13 cellular contexts compared by ENCODE assay signal in genomic region chr5:173352366-173353069, GRCh38.
"Had no signal": no experiment of that assay in that cellular context is flagged by ENCODE, and none has a peak within 500 bp of the region (broad histone marks: within the 10 kb centered on the region; RNA-seq: fewer than 3 reads in every experiment).

No MANE protein-coding gene starts in this region.

- H3K27ac Mint-ChIP-seq: endodermal cell; naive thymus-derived CD4-positive, alpha-beta T cell; nephron progenitor cell had no signal

- H3K36me3 Mint-ChIP-seq: naive thymus-derived CD4-positive, alpha-beta T cell had no signal

- H3K9me3 Mint-ChIP-seq: endodermal cell; naive thymus-derived CD4-positive, alpha-beta T cell; nephron progenitor cell had no signal

- H3K4me1 ChIP-seq: gastrocnemius medialis, stomach had no signal

- H3K27ac ChIP-seq: coronary artery, gastrocnemius medialis, stomach had no signal

- H3K4me3 Mint-ChIP-seq: endodermal cell; naive thymus-derived CD4-positive, alpha-beta T cell; nephron progenitor cell had no signal

- H3K36me3 ChIP-seq: gastrocnemius medialis, stomach had no signal

- H3K4me1 Mint-ChIP-seq: endodermal cell; naive thymus-derived CD4-positive, alpha-beta T cell had no signal

- H3K4me3 ChIP-seq: coronary artery, gastrocnemius medialis, stomach had no signal

- H3K27me3 ChIP-seq: stomach had no signal

- H3K9me3 ChIP-seq: gastrocnemius medialis, stomach had no signal

- DNase-seq: effector CD4-positive, alpha-beta T cell; endodermal cell; erythroblast; gastrocnemius medialis; naive thymus-derived CD4-positive, alpha-beta T cell; nephron progenitor cell; small intestine; stimulated activated CD4-positive, alpha-beta T cell treated with anti-CD3 and anti-CD28 coated beads, Interleukin-12 subunit alpha, Interleukin-12 subunit beta, amount 100 ng/mL, for 4 hours; stimulated activated naive CD4-positive, alpha-beta T cell; stomach; substantia nigra; trophoblast cell had no signal
